Comparison of ENCODE assay signal across 10 cellular contexts in genomic region chr4:138192113-138192512, GRCh38. TPM values are rescaled to one million over a fixed set of nuclear protein-coding genes. Genes with fewer than 3 reads are reported as not detected.
DNase-seq lines count a peak whose midpoint lies in the region; ATAC-seq and TF ChIP-seq lines count a peak whose summit lies in the region.
"Had no signal": no experiment of that assay in that cellular context is flagged by ENCODE, and none has a peak within 500 bp of the region (broad histone marks: within the 10 kb centered on the region; RNA-seq: fewer than 3 reads in every experiment).

No MANE protein-coding gene starts in this region.

- TF ChIP-seq POLR2A in ovary (IDR thresholded peaks at IDR 0.05) (no peak), esophagus squamous epithelium (IDR thresholded peaks at IDR 0.05) (no peak)

- POLR2A ChIA-PET in PC-3 (lab: Charles Lee; ENCODE audit: unreplicated experiment), result interaction anchor here (0.7 kb wide), 1 partner anchor 660 kb away, joined by 3 read pairs; the partner anchor contains the start of gene PCDH18

- H3K27me3 ChIP-seq in PC-3 (ENCODE audit: low read length) (no peaks in the 10 kb centered on the region), ovary (no peaks in the 10 kb centered on the region), esophagus squamous epithelium (peaks cover 0 to 2% (median 0%) of the 10 kb centered on the region in 4 donors)

- TF ChIP-seq CTCF in PC-3 (conservative IDR thresholded peaks at IDR 0.05; ENCODE audit: low read depth, low read length), result no peak
- TF ChIP-seq CTCF in ovary (IDR thresholded peaks at IDR 0.05), result no peak
- TF ChIP-seq CTCF in esophagus squamous epithelium (IDR thresholded peaks at IDR 0.05), result no peak

- H3K27ac ChIP-seq in PC-3 (ENCODE audit: low read length), result no peak overlapping the region; the same call in 1 of the 2 replicates
- no peak overlapping the region for H3K27ac ChIP-seq in ovary
- H3K27ac ChIP-seq in esophagus squamous epithelium, result no peak overlapping the region

- H3K9me2 ChIP-seq in PC-3 (replicated peaks; ENCODE audit: low read length), result no peaks in the 10 kb centered on the region

- no peaks in the 10 kb centered on the region for H3F3A ChIP-seq in PC-3 (ENCODE audit: low read length, unreplicated experiment)

- WGBS in ovary, 3 donors, result 84 to 93% (median 90%) methylated on average over 2 of the region's 2 CpGs
- 66 to 85% methylated on average over 2 of the region's 2 CpGs for WGBS in esophagus squamous epithelium, 2 donors

- BruUV-seq in PC-3 (replicated peaks; lab: Mats Ljungman, UMichigan), result no TSS peak

- H4K20me1 ChIP-seq in PC-3 (ENCODE audit: low read length), result no peaks in the 10 kb centered on the region

- no peaks in the 10 kb centered on the region for H3K79me2 ChIP-seq in PC-3 (ENCODE audit: low read length)

- no peak overlapping the region for H3K4me3 ChIP-seq in PC-3 (ENCODE audit: low read length)
- no peak overlapping the region for H3K4me3 ChIP-seq in ovary
- no peak overlapping the region for H3K4me3 ChIP-seq in esophagus squamous epithelium
- H3K4me3 ChIP-seq: HAP-1 had no signal

- CTCF ChIA-PET in PC-3 (lab: Charles Lee), result interaction anchor here (0.6 kb wide), 1 partner anchor 8 kb away, joined by 3 read pairs; no protein-coding TSS in a partner anchor

- peak; percentile 54 for ATAC-seq in GM18520 (IDR thresholded peaks at IDR 0.05; ENCODE audit: unreplicated experiment)
- ATAC-seq in HG02870 (IDR thresholded peaks at IDR 0.05; ENCODE audit: unreplicated experiment), result peak; percentile 26
- peak; percentile 86 for ATAC-seq in PC-3

- peak; percentile 77 for DNase-seq in PC-3
- DNase-seq in kidney tubule cell (ENCODE audit: low spot score), result peak; percentile 79
- DNase-seq in ovary, result no peak
- DNase-seq in occipital lobe (lab: John Stamatoyannopoulos, UW), result no peak
- no peak for DNase-seq in esophagus squamous epithelium (lab: John Stamatoyannopoulos, UW)
- DNase-seq: DMS79, NCI-H69 had no signal

- no peak overlapping the region for H2AFZ ChIP-seq in PC-3 (ENCODE audit: low read length)

- TF ChIP-seq EP300 in ovary (IDR thresholded peaks at IDR 0.05), result no peak

- no peak overlapping the region for H3K9ac ChIP-seq in PC-3 (ENCODE audit: low read length)

- H3K36me3 ChIP-seq in PC-3 (ENCODE audit: low read depth, low read length) (no peaks in the 10 kb centered on the region), ovary (no peaks in the 10 kb centered on the region), esophagus squamous epithelium (no peaks in the 10 kb centered on the region)

- H3K4me2 ChIP-seq in PC-3 (ENCODE audit: low read length), result 0 out of 2 replicates have a peak overlapping the region, but pooled peaks have one; percentile 31

- H3K9me3 ChIP-seq in PC-3 (ENCODE audit: low read length) (no peaks in the 10 kb centered on the region), ovary (no peaks in the 10 kb centered on the region), esophagus squamous epithelium (no peaks in the 10 kb centered on the region)
- H3K9me3 ChIP-seq: HAP-1 had no signal

- intact Hi-C loops in PC-3 (cut with micrococcal nuclease), result loop anchor here (5.0 kb wide), 1 partner anchor 330 kb away; no protein-coding TSS in a partner anchor
- intact Hi-C loops in ovary (cut with DNase I), result no loop called here
- intact Hi-C loops in esophagus squamous epithelium (cut with DNase I), result no loop called here

- H3K4me1 ChIP-seq in PC-3 (ENCODE audit: insufficient read depth, low read length) (peaks cover 14% of the 10 kb centered on the region), ovary (ENCODE audit: insufficient read depth) (no peaks in the 10 kb centered on the region), esophagus squamous epithelium (peaks cover 0 to 7% (median 4%) of the 10 kb centered on the region in 3 donors)

RNA-seq across cellular contexts. Expression of gene SLC7A11, which starts 50.0 kb away (rescaled TPM):
- total RNA-seq in PC-3 (2014; rRNA removed) (13.3 and 14.0 TPM in 2 replicates), ovary (10 to 100 TPM in 1 of 7 donors, 1 to 10 TPM in 3, under 1 TPM in 3; 0.05 to 18.1 (median 1.2) TPM), occipital lobe (30.9 TPM), esophagus squamous epithelium (10 to 100 TPM in 1 of 4 donors, 1 to 10 TPM in 3; 1.5 to 30.1 (median 7.9) TPM)
- polyA plus RNA-seq in ovary, result under 1 TPM; 0.18 to 0.33 TPM

Comparison
In these comparisons a context has a peak if more than half of its experiments do, and no peak if none do; other contexts are left out.
1. ATAC-seq: peak in every context shown above with its lines; median percentile 86 in PC-3; 54 in GM18520; 26 in HG02870.
2. DNase-seq: peak in PC-3 (single experiment) and kidney tubule cell (single experiment); none in ovary (0 of 5), occipital lobe (single experiment) and esophagus squamous epithelium (single experiment).